In the genomic region with DNA sequence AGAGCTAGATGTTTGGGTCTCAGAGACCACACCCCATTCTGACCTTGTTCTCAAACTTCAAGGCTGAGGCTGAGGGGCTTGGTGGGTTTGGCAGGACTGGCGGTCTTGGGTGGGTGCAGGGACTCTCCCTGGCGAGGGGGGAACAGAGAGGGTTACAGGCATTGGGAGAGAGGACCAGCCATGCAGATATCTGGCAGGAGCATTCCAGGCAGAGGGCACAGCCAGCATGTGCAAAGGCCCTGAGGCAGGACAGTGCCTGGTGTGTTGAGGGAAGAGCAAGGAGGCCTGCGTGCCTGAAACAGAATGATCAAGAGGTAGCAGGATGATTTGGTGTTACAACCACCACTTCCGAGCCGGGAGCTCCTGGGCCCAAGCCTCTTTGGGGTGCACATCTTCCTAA, we compare ENCODE assay signal across 27 cellular contexts. TPM values are rescaled to one million over a fixed set of nuclear protein-coding genes. Genes with fewer than 3 reads are reported as not detected.
DNase-seq lines count a peak whose midpoint lies in the region; ATAC-seq, FAIRE-seq and TF ChIP-seq lines count a peak whose summit lies in the region.
"Had no signal": no experiment of that assay in that cellular context is flagged by ENCODE, and none has a peak within 500 bp of the region (broad histone marks: within the 10 kb centered on the region; RNA-seq: fewer than 3 reads in every experiment).

No MANE protein-coding gene starts in this region.

- H3K9me2 ChIP-seq in GM23248 (ENCODE audit: insufficient read depth), result no peaks in the 10 kb centered on the region

- H3K27me3 Mint-ChIP-seq in T-helper 1 cell treated with Interleukin-12 subunit alpha and Interleukin-12 subunit beta and Interleukin-4 antibody, amounts not matched to agents 30 μg/mL and 1 μg/mL, for 36 hours (ENCODE audit: low read depth), result peaks cover 19% of the 10 kb centered on the region
- peaks cover 0 to 22% (median 5%) of the 10 kb centered on the region in 3 donors for H3K27me3 Mint-ChIP-seq in immature natural killer cell (ENCODE audit: low read depth in 3 of 3)

- ATAC-seq in HepG2, result no peak
- ATAC-seq in right lobe of liver, result no peak
- ATAC-seq: HCT116 had no signal

- peak overlapping the region; percentile 39 for H3K27ac Mint-ChIP-seq in T-helper 1 cell treated with Interleukin-12 subunit alpha and Interleukin-12 subunit beta and Interleukin-4 antibody, amounts not matched to agents 30 μg/mL and 1 μg/mL, for 36 hours
- H3K27ac Mint-ChIP-seq in immature natural killer cell, result peak overlapping the region in 4 of 6 donors; percentile 9 to 78 (median 74)
- H3K27ac Mint-ChIP-seq: IgD-negative memory B cell had no signal

- H3K36me3 ChIP-seq in HepG2 (replicated peaks in 1 of 2; ENCODE audit: control insufficient read depth in 1 of 2, insufficient read depth in 2 of 2, low read length in 2 of 2) (no peaks in the 10 kb centered on the region), right lobe of liver (no peaks in the 10 kb centered on the region), GM23248 (ENCODE audit: low read depth) (no peaks in the 10 kb centered on the region)
- H3K36me3 ChIP-seq: MG63 had no signal

- H3K27ac ChIP-seq in HepG2 (ENCODE audit: extremely low read length, insufficient read depth, low read length) (no peak overlapping the region), right lobe of liver (no peak overlapping the region), GM23248 (no peak overlapping the region)
- H3K27ac ChIP-seq: 22Rv1, C4-2B, RWPE1, SK-N-MC had no signal

- TF ChIP-seq POLR2A in HepG2 (IDR thresholded peaks at IDR 0.05; ENCODE audit: insufficient read depth in 1 of 2, low read depth in 2 of 2, low read length in 2 of 2) (no peak), right lobe of liver (IDR thresholded peaks at IDR 0.05) (no peak)

- intact Hi-C loops in HepG2 (cut with micrococcal nuclease; ENCODE audit: unreplicated experiment) (no loop called here), right lobe of liver (cut with DNase I) (no loop called here)

- no peak overlapping the region for H3K4me3 Mint-ChIP-seq in T-helper 1 cell treated with Interleukin-12 subunit alpha and Interleukin-12 subunit beta and Interleukin-4 antibody, amounts not matched to agents 30 μg/mL and 1 μg/mL, for 36 hours
- H3K4me3 Mint-ChIP-seq in immature natural killer cell, result peak overlapping the region; percentile 67 to 89 (median 82)
- H3K4me3 Mint-ChIP-seq: IgD-negative memory B cell had no signal

- H3K4me1 ChIP-seq in HepG2 (ENCODE audit: insufficient read depth, low read length), result 0 out of 2 replicates have a peak, but pooled peaks cover 5% of the 10 kb centered on the region
- H3K4me1 ChIP-seq in right lobe of liver, result no peaks in the 10 kb centered on the region
- no peaks in the 10 kb centered on the region for H3K4me1 ChIP-seq in GM23248 (ENCODE audit: insufficient read depth)

- H2AFZ ChIP-seq in HepG2 (ENCODE audit: low read length), result no peak overlapping the region
- no peak overlapping the region for H2AFZ ChIP-seq in GM23248

- no peaks in the 10 kb centered on the region for H3K9me3 Mint-ChIP-seq in T-helper 1 cell treated with Interleukin-12 subunit alpha and Interleukin-12 subunit beta and Interleukin-4 antibody, amounts not matched to agents 30 μg/mL and 1 μg/mL, for 36 hours
- no peaks in the 10 kb centered on the region for H3K9me3 Mint-ChIP-seq in immature natural killer cell
- H3K9me3 Mint-ChIP-seq: IgD-negative memory B cell had no signal

- CTCF ChIA-PET in HepG2 (lab: Yijun Ruan, JAX; ENCODE audit: low intra/inter-chr PET ratio, low total read pairs), result no interaction called here

- BruUV-seq in HepG2 (replicated peaks; lab: Mats Ljungman, UMichigan), result no TSS peak

- H3K79me2 ChIP-seq in HepG2 (ENCODE audit: insufficient read depth, low read length) (no peaks in the 10 kb centered on the region), GM23248 (ENCODE audit: insufficient read depth) (no peaks in the 10 kb centered on the region)

- WGBS in HepG2 (ENCODE audit: low lambda C conversion rate), result 29% methylated on average over 4 of the region's 5 CpGs
- WGBS in right lobe of liver (ENCODE audit: insufficient coverage, low coverage, low lambda C conversion rate, missing lambda C conversion rate), result 60% methylated on average over 1 of the region's 5 CpGs
- WGBS in GM23248 (ENCODE audit: low coverage in 1 of 2, low lambda C conversion rate in 2 of 2, missing lambda C conversion rate in 2 of 2), 2 experiments, result 44 to 56% methylated on average over 5 of the region's 5 CpGs

- H3K27me3 ChIP-seq in HepG2 (ENCODE audit: control insufficient read depth in 1 of 2, insufficient read depth in 2 of 2, low read length in 2 of 2) (peaks cover 0 to 40% of the 10 kb centered on the region in 2 experiments; a peak in 4 of 5 replicates), right lobe of liver (no peaks in the 10 kb centered on the region), GM23248 (replicated peaks; ENCODE audit: insufficient read depth) (peaks cover 7% of the 10 kb centered on the region)

- no peak for FAIRE-seq in HepG2 (lab: Jason Lieb, UNC)
- FAIRE-seq: G401.6, GM18507 had no signal

- TF ChIP-seq CTCF in HepG2 (CRISPR knock-in tag; IDR thresholded peaks at IDR 0.05) (no peak), right lobe of liver (IDR thresholded peaks at IDR 0.05) (no peak)

- DNase-seq in T-helper 1 cell, result no peak
- no peak for DNase-seq in HepG2 (ENCODE audit: low spot score)
- DNase-seq in right lobe of liver, result no peak
- no peak for DNase-seq in immature natural killer cell
- DNase-seq in ACHN, result no peak
- DNase-seq in Ammon's horn (ENCODE audit: low spot score), result no peak
- no peak for DNase-seq in GM23248
- DNase-seq: GOT3, MG63, NCI-H1048, NCI-H1436 treated with DMSO at 0.1 percent for 48 hours, NCI-H1930, NCI-H226, NCI-H510A treated with DMSO at 0.1 percent for 48 hours, NCI-H748 treated with DMSO at 0.1 percent for 48 hours, SHP77 treated with DMSO at 0.1 percent for 48 hours had no signal

- peaks cover 18% of the 10 kb centered on the region for H3K4me1 Mint-ChIP-seq in T-helper 1 cell treated with Interleukin-12 subunit alpha and Interleukin-12 subunit beta and Interleukin-4 antibody, amounts not matched to agents 30 μg/mL and 1 μg/mL, for 36 hours (ENCODE audit: low read depth)
- peaks cover 32 to 74% of the 10 kb centered on the region in 2 donors for H3K4me1 Mint-ChIP-seq in immature natural killer cell

- H3K9me3 ChIP-seq in HepG2 (ENCODE audit: low read length), result no peaks in the 10 kb centered on the region
- H3K9me3 ChIP-seq in right lobe of liver, result no peaks in the 10 kb centered on the region
- H3K9me3 ChIP-seq in GM23248 (ENCODE audit: low read depth), result no peaks in the 10 kb centered on the region
- H3K9me3 ChIP-seq: MG63 had no signal

- POLR2A ChIA-PET in HepG2 (lab: Yijun Ruan, JAX), result interaction anchor here (0.5 kb wide), 1 partner anchor 34 kb away, joined by 3 read pairs; no protein-coding TSS in a partner anchor

- TF ChIP-seq RAD21 in HepG2 (CRISPR knock-in tag; IDR thresholded peaks at IDR 0.05), result no peak

- H3K4me2 ChIP-seq in HepG2 (ENCODE audit: low read depth, low read length) (no peak overlapping the region), GM23248 (ENCODE audit: unreplicated experiment) (no peak overlapping the region)

- no peaks in the 10 kb centered on the region for H4K20me1 ChIP-seq in HepG2 (ENCODE audit: insufficient read depth, low read length)
- H4K20me1 ChIP-seq in GM23248 (ENCODE audit: insufficient read depth), result no peaks in the 10 kb centered on the region

- in situ Hi-C loops in HepG2 (cut with HindIII; ENCODE audit: extremely low pct_ligation_motif_present, low pct_unique_long_range_greater_than_20kb) (loop anchor here (5.0 to 25.0 kb wide), 2 partner anchors 34 to 429 kb away; partner anchors contain the start of gene OR1M1), ACHN (cut with HindIII; ENCODE audit: low pct_ligation_motif_present, low pct_unique_long_range_greater_than_20kb, low sequenced_read_pairs) (no loop called here), GM23248 (cut with MboI) (no loop called here)

- no peaks in the 10 kb centered on the region for H3K36me3 Mint-ChIP-seq in T-helper 1 cell treated with Interleukin-12 subunit alpha and Interleukin-12 subunit beta and Interleukin-4 antibody, amounts not matched to agents 30 μg/mL and 1 μg/mL, for 36 hours (ENCODE audit: low read depth)
- no peaks in the 10 kb centered on the region for H3K36me3 Mint-ChIP-seq in immature natural killer cell
- H3K36me3 Mint-ChIP-seq: IgD-negative memory B cell had no signal

- no peak overlapping the region for H3K4me3 ChIP-seq in HepG2 (replicated peaks in 1 of 3; ENCODE audit: insufficient read depth in 1 of 3, low read depth in 2 of 3, low read length in 3 of 3)
- no peak overlapping the region for H3K4me3 ChIP-seq in right lobe of liver
- H3K4me3 ChIP-seq in GM23248, result no peak overlapping the region
- H3K4me3 ChIP-seq: MG63, SK-N-MC had no signal

- TF ChIP-seq EP300 in HepG2 (IDR thresholded peaks at IDR 0.05; ENCODE audit: low read depth in 2 of 2, low read length in 2 of 2), result no peak
- TF ChIP-seq EP300 in HepG2 (CRISPR knock-in tag; IDR thresholded peaks at IDR 0.05; ENCODE audit: borderline replicate concordance), result no peak

- H3F3A ChIP-seq in GM23248 (ENCODE audit: insufficient read depth), result no peaks in the 10 kb centered on the region

- H3K9ac ChIP-seq in HepG2 (ENCODE audit: insufficient read depth, low read depth, low read length) (no peak overlapping the region), GM23248 (no peak overlapping the region)

RNA-seq across cellular contexts. Expression of gene NFILZ, which starts 27.4 kb away (rescaled TPM):
- total RNA-seq in HepG2 (2016; rRNA removed; fragmentation: Illumina TruSeq; extraction: Trizol), result not detected in 2 replicates
- total RNA-seq in HepG2 (2016; cell fraction: cytosol; rRNA removed; fragmentation: Illumina TruSeq; extraction: Trizol; ENCODE audit: low read depth), result not detected in 2 replicates
- total RNA-seq in HepG2 (2016; cell fraction: insoluble cytoplasmic fraction; rRNA removed; fragmentation: Illumina TruSeq; extraction: Trizol), result not detected in 2 replicates
- not detected in 2 replicates for total RNA-seq in HepG2 (2016; cell fraction: membrane; rRNA removed; fragmentation: Illumina TruSeq; extraction: Trizol)
- total RNA-seq in HepG2 (2016; cell fraction: nucleus; rRNA removed; fragmentation: Illumina TruSeq; extraction: Trizol), result not detected in 2 replicates
- not detected in 2 replicates for polyA plus RNA-seq in HepG2 (2011; rRNA removed)
- polyA plus RNA-seq in HepG2 (2011; cell fraction: cytosol; rRNA removed), result not detected in 2 replicates
- polyA plus RNA-seq in HepG2 (2011; cell fraction: nucleus; rRNA removed), result not detected in 2 replicates
- polyA plus RNA-seq in HepG2 (2012), result not detected in 2 replicates
- not detected in 2 replicates for polyA plus RNA-seq in HepG2 (2016; cell fraction: cytosol; fragmentation: Illumina TruSeq; extraction: Trizol; ENCODE audit: low read depth)
- not detected in 2 replicates for polyA plus RNA-seq in HepG2 (2016; cell fraction: insoluble cytoplasmic fraction; fragmentation: Illumina TruSeq; extraction: Trizol; ENCODE audit: low read depth)
- not detected in 2 replicates for polyA plus RNA-seq in HepG2 (2016; cell fraction: membrane; fragmentation: Illumina TruSeq; extraction: Trizol; ENCODE audit: low read depth)
- not detected in 2 replicates for polyA plus RNA-seq in HepG2 (2016; cell fraction: nucleus; fragmentation: Illumina TruSeq; extraction: Trizol; ENCODE audit: insufficient read depth, low read depth)
- not detected in 2 replicates for polyA minus RNA-seq in HepG2 (2011; rRNA and poly(A)+ RNA removed; ENCODE audit: low replicate concordance)
- polyA minus RNA-seq in HepG2 (2011; cell fraction: cytosol; rRNA and poly(A)+ RNA removed), result not detected in 2 replicates
- not detected in 2 replicates for polyA minus RNA-seq in HepG2 (2011; cell fraction: nucleus; rRNA and poly(A)+ RNA removed)
- not detected for total RNA-seq in right lobe of liver
- polyA plus RNA-seq in immature natural killer cell, result not detected
- not detected in 2 replicates for total RNA-seq in GM23248 (2014; rRNA removed; shearing (Covaris generic))
- not detected in 2 replicates for polyA plus RNA-seq in GM23248 (2016; fragmentation: Nextera tagmentation; extraction: Ambion mirVana)
- total RNA-seq: Daoy, LHCN-M2 had no signal
- polyA plus RNA-seq: IgD-negative memory B cell had no signal

RNA-seq across cellular contexts. Expression of gene ACTL9, which starts 40.7 kb away (rescaled TPM):
- total RNA-seq in HepG2 (2016; rRNA removed; fragmentation: Illumina TruSeq; extraction: Trizol) (not detected in 2 replicates), right lobe of liver (not detected)
- not detected in 2 replicates for total RNA-seq in HepG2 (2016; cell fraction: cytosol; rRNA removed; fragmentation: Illumina TruSeq; extraction: Trizol; ENCODE audit: low read depth)
- total RNA-seq in HepG2 (2016; cell fraction: insoluble cytoplasmic fraction; rRNA removed; fragmentation: Illumina TruSeq; extraction: Trizol), result not detected in 2 replicates
- total RNA-seq in HepG2 (2016; cell fraction: membrane; rRNA removed; fragmentation: Illumina TruSeq; extraction: Trizol), result not detected in 2 replicates
- not detected in 2 replicates for total RNA-seq in HepG2 (2016; cell fraction: nucleus; rRNA removed; fragmentation: Illumina TruSeq; extraction: Trizol)
- polyA plus RNA-seq in HepG2 (2011; rRNA removed) (not detected in 2 replicates), immature natural killer cell (not detected), GM23248 (2016; fragmentation: Nextera tagmentation; extraction: Ambion mirVana) (not detected in 2 replicates)
- polyA plus RNA-seq in HepG2 (2011; cell fraction: cytosol; rRNA removed), result not detected in 2 replicates
- not detected in 2 replicates for polyA plus RNA-seq in HepG2 (2011; cell fraction: nucleus; rRNA removed)
- not detected in 2 replicates for polyA plus RNA-seq in HepG2 (2012)
- polyA plus RNA-seq in HepG2 (2016; cell fraction: cytosol; fragmentation: Illumina TruSeq; extraction: Trizol; ENCODE audit: low read depth), result not detected in 2 replicates
- not detected in 2 replicates for polyA plus RNA-seq in HepG2 (2016; cell fraction: insoluble cytoplasmic fraction; fragmentation: Illumina TruSeq; extraction: Trizol; ENCODE audit: low read depth)
- polyA plus RNA-seq in HepG2 (2016; cell fraction: membrane; fragmentation: Illumina TruSeq; extraction: Trizol; ENCODE audit: low read depth), result not detected in 2 replicates
- polyA plus RNA-seq in HepG2 (2016; cell fraction: nucleus; fragmentation: Illumina TruSeq; extraction: Trizol; ENCODE audit: insufficient read depth, low read depth), result not detected in 2 replicates
- polyA minus RNA-seq in HepG2 (2011; rRNA and poly(A)+ RNA removed; ENCODE audit: low replicate concordance), result not detected in 2 replicates
- polyA minus RNA-seq in HepG2 (2011; cell fraction: cytosol; rRNA and poly(A)+ RNA removed), result not detected in 2 replicates
- not detected in 2 replicates for polyA minus RNA-seq in HepG2 (2011; cell fraction: nucleus; rRNA and poly(A)+ RNA removed)
- not detected in 2 replicates for total RNA-seq in GM23248 (2014; rRNA removed; shearing (Covaris generic))
- total RNA-seq: Daoy, LHCN-M2 had no signal
- polyA plus RNA-seq: IgD-negative memory B cell had no signal

RNA-seq across cellular contexts. Expression of gene ADAMTS10, which starts 47.4 kb away (rescaled TPM):
- 0.49 TPM in 1 of 2 replicates, not detected in the other for total RNA-seq in HepG2 (2016; rRNA removed; fragmentation: Illumina TruSeq; extraction: Trizol)
- total RNA-seq in HepG2 (2016; cell fraction: cytosol; rRNA removed; fragmentation: Illumina TruSeq; extraction: Trizol; ENCODE audit: low read depth), result not detected in 2 replicates
- total RNA-seq in HepG2 (2016; cell fraction: insoluble cytoplasmic fraction; rRNA removed; fragmentation: Illumina TruSeq; extraction: Trizol), result 0.24 TPM in 1 of 2 replicates, not detected in the other
- total RNA-seq in HepG2 (2016; cell fraction: membrane; rRNA removed; fragmentation: Illumina TruSeq; extraction: Trizol), result not detected in 2 replicates
- 1.2 TPM in 1 of 2 replicates, not detected in the other for total RNA-seq in HepG2 (2016; cell fraction: nucleus; rRNA removed; fragmentation: Illumina TruSeq; extraction: Trizol)
- 1.7 and 3.0 TPM in 2 replicates for polyA plus RNA-seq in HepG2 (2011; rRNA removed)
- polyA plus RNA-seq in HepG2 (2011; cell fraction: cytosol; rRNA removed), result 0.46 and 0.68 TPM in 2 replicates
- 33.0 and 37.3 TPM in 2 replicates for polyA plus RNA-seq in HepG2 (2011; cell fraction: nucleus; rRNA removed)
- polyA plus RNA-seq in HepG2 (2012), result 2.1 and 3.0 TPM in 2 replicates
- not detected in 2 replicates for polyA plus RNA-seq in HepG2 (2016; cell fraction: cytosol; fragmentation: Illumina TruSeq; extraction: Trizol; ENCODE audit: low read depth)
- not detected in 2 replicates for polyA plus RNA-seq in HepG2 (2016; cell fraction: insoluble cytoplasmic fraction; fragmentation: Illumina TruSeq; extraction: Trizol; ENCODE audit: low read depth)
- polyA plus RNA-seq in HepG2 (2016; cell fraction: membrane; fragmentation: Illumina TruSeq; extraction: Trizol; ENCODE audit: low read depth), result not detected in 2 replicates
- 0.67 and 1.2 TPM in 2 replicates for polyA plus RNA-seq in HepG2 (2016; cell fraction: nucleus; fragmentation: Illumina TruSeq; extraction: Trizol; ENCODE audit: insufficient read depth, low read depth)
- 1.9 and 2.8 TPM in 2 replicates for polyA minus RNA-seq in HepG2 (2011; rRNA and poly(A)+ RNA removed; ENCODE audit: low replicate concordance)
- polyA minus RNA-seq in HepG2 (2011; cell fraction: cytosol; rRNA and poly(A)+ RNA removed), result 0.79 TPM in 1 of 2 replicates, not detected in the other
- 7.1 and 8.1 TPM in 2 replicates for polyA minus RNA-seq in HepG2 (2011; cell fraction: nucleus; rRNA and poly(A)+ RNA removed)
- 10 to 100 TPM in 3 of 6 experiments, 1 to 10 TPM in 3; 5.0 to 12.2 (median 9.3) TPM for total RNA-seq in right lobe of liver
- polyA plus RNA-seq in immature natural killer cell, result 1 to 10 TPM; 1.4 to 7.4 (median 2.3) TPM
- 12.2 and 12.9 TPM in 2 replicates for total RNA-seq in GM23248 (2014; rRNA removed; shearing (Covaris generic))
- 3.5 and 4.3 TPM in 2 replicates for polyA plus RNA-seq in GM23248 (2016; fragmentation: Nextera tagmentation; extraction: Ambion mirVana)
- polyA plus RNA-seq: IgD-negative memory B cell had no signal
